Comparison of ENCODE assay signal across 2 cellular contexts in genomic region chr11:35211952-35212351, GRCh38.
TF ChIP-seq lines count a peak whose summit lies in the region.

No MANE protein-coding gene starts in this region.

TF ChIP-seq in IMR-90, 13 proteins besides CTCF, POLR2A, EP300 and RAD21:
- TF ChIP-seq MAZ (IDR thresholded peaks at IDR 0.05; ENCODE audit: borderline replicate concordance, low read depth, low read length): no peak
- no peak for TF ChIP-seq ELK1 (IDR thresholded peaks at IDR 0.05; ENCODE audit: borderline replicate concordance, low read depth, low read length)
- TF ChIP-seq RCOR1 (IDR thresholded peaks at IDR 0.05; ENCODE audit: insufficient replicate concordance, low read length): no peak
- no peak for TF ChIP-seq RFX5 (IDR thresholded peaks at IDR 0.05; ENCODE audit: low read depth, low read length)
- no peak for TF ChIP-seq CHD1 (IDR thresholded peaks at IDR 0.05; ENCODE audit: low read depth, low read length)
- no peak for TF ChIP-seq FOS (IDR thresholded peaks at IDR 0.05; ENCODE audit: low read depth, low read length)
TF ChIP-seq in IMR-90: peak in this region for 0.

TF ChIP-seq in GM23338, 12 proteins besides CTCF, POLR2A, EP300 and RAD21:
- no peak for TF ChIP-seq STAT1 (IDR thresholded peaks at IDR 0.05; ENCODE audit: unreplicated experiment)
- TF ChIP-seq, protein P1, sequence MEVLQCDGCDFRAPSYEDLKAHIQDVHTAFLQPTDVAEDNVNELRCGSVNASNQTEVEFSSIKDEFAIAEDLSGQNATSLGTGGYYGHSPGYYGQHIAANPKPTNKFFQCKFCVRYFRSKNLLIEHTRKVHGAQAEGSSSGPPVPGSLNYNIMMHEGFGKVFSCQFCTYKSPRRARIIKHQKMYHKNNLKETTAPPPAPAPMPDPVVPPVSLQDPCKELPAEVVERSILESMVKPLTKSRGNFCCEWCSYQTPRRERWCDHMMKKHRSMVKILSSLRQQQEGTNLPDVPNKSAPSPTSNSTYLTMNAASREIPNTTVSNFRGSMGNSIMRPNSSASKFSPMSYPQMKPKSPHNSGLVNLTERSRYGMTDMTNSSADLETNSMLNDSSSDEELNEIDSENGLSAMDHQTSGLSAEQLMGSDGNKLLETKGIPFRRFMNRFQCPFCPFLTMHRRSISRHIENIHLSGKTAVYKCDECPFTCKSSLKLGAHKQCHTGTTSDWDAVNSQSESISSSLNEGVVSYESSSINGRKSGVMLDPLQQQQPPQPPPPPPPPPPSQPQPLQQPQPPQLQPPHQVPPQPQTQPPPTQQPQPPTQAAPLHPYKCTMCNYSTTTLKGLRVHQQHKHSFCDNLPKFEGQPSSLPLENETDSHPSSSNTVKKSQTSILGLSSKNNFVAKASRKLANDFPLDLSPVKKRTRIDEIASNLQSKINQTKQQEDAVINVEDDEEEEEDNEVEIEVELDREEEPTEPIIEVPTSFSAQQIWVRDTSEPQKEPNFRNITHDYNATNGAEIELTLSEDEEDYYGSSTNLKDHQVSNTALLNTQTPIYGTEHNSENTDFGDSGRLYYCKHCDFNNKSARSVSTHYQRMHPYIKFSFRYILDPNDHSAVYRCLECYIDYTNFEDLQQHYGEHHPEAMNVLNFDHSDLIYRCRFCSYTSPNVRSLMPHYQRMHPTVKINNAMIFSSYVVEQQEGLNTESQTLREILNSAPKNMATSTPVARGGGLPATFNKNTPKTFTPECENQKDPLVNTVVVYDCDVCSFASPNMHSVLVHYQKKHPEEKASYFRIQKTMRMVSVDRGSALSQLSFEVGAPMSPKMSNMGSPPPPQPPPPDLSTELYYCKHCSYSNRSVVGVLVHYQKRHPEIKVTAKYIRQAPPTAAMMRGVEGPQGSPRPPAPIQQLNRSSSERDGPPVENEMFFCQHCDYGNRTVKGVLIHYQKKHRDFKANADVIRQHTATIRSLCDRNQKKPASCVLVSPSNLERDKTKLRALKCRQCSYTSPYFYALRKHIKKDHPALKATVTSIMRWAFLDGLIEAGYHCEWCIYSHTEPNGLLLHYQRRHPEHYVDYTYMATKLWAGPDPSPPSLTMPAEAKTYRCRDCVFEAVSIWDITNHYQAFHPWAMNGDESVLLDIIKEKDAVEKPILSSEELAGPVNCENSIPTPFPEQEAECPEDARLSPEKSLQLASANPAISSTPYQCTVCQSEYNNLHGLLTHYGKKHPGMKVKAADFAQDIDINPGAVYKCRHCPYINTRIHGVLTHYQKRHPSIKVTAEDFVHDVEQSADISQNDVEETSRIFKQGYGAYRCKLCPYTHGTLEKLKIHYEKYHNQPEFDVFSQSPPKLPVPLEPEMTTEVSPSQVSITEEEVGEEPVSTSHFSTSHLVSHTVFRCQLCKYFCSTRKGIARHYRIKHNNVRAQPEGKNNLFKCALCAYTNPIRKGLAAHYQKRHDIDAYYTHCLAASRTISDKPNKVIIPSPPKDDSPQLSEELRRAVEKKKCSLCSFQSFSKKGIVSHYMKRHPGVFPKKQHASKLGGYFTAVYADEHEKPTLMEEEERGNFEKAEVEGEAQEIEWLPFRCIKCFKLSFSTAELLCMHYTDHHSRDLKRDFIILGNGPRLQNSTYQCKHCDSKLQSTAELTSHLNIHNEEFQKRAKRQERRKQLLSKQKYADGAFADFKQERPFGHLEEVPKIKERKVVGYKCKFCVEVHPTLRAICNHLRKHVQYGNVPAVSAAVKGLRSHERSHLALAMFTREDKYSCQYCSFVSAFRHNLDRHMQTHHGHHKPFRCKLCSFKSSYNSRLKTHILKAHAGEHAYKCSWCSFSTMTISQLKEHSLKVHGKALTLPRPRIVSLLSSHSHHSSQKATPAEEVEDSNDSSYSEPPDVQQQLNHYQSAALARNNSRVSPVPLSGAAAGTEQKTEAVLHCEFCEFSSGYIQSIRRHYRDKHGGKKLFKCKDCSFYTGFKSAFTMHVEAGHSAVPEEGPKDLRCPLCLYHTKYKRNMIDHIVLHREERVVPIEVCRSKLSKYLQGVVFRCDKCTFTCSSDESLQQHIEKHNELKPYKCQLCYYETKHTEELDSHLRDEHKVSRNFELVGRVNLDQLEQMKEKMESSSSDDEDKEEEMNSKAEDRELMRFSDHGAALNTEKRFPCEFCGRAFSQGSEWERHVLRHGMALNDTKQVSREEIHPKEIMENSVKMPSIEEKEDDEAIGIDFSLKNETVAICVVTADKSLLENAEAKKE (CRISPR knock-in tag; IDR thresholded peaks at IDR 0.05): no peak
- no peak for TF ChIP-seq POLR2AphosphoS5 (IDR thresholded peaks at IDR 0.05; ENCODE audit: low read depth)
- TF ChIP-seq REST (IDR thresholded peaks at IDR 0.05; ENCODE audit: unreplicated experiment): no peak
- TF ChIP-seq ZNF114 (CRISPR knock-in tag; IDR thresholded peaks at IDR 0.05): no peak
- no peak for TF ChIP-seq ZNF331 (CRISPR knock-in tag; IDR thresholded peaks at IDR 0.05; ENCODE audit: low read depth)
- TF ChIP-seq, protein P2, sequence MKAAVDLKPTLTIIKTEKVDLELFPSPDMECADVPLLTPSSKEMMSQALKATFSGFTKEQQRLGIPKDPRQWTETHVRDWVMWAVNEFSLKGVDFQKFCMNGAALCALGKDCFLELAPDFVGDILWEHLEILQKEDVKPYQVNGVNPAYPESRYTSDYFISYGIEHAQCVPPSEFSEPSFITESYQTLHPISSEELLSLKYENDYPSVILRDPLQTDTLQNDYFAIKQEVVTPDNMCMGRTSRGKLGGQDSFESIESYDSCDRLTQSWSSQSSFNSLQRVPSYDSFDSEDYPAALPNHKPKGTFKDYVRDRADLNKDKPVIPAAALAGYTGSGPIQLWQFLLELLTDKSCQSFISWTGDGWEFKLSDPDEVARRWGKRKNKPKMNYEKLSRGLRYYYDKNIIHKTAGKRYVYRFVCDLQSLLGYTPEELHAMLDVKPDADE (IDR thresholded peaks at IDR 0.05): no peak
- no peak for TF ChIP-seq EZH2phosphoT487 (IDR thresholded peaks at IDR 0.05; ENCODE audit: unreplicated experiment)
- TF ChIP-seq EZH2 (IDR thresholded peaks at IDR 0.05; ENCODE audit: low read depth, unreplicated experiment): no peak
- no peak for TF ChIP-seq CREB1 (CRISPR knock-in tag; IDR thresholded peaks at IDR 0.05; ENCODE audit: low read depth)
- no peak for TF ChIP-seq JUNB (IDR thresholded peaks at IDR 0.05; ENCODE audit: unreplicated experiment)
- no peak for TF ChIP-seq NANOG (IDR thresholded peaks at IDR 0.05; ENCODE audit: borderline replicate concordance)
